Comparison of ENCODE assay signal across 9 cellular contexts in the genomic region with DNA sequence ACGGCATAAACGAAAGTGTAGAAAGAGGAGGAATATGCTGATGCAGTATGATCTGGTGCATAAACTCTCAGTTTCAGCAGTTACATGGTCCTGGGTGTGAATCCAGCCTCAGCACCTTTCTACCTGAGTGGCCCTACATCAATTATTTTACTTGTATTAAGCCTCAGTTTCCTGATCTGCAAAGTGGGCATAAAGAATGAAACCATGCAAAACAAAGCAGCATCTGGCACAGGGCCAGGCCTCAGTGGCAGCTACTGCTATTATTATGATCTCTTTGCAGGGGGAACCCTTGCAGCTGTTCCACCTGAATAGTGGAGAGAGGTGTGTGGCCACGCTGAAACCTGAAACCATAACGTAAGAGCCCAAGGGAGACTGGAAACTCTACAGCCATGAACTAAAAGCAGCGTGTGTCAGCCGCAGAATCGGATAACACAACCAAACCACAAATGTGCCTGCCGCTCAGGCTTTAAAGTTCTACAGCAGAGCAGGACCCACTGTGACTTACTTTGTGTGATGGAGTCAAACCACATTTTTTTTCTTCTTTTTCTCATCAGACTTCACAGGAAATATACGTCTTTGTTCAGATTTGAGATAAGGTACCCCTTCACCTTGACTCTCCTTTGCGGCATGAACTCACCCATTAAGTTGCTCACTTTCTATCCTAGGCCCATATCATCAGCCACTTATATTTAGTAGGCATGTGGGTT. TPM values are rescaled to one million over a fixed set of nuclear protein-coding genes. Genes with fewer than 3 reads are reported as not detected.
A peak's percentile ranks its signal among the peaks of the same experiment; 100 is the strongest.
DNase-seq lines count a peak whose midpoint lies in the region; ATAC-seq and FAIRE-seq lines count a peak whose summit lies in the region.
"Had no signal": no experiment of that assay in that cellular context is flagged by ENCODE, and none has a peak within 500 bp of the region (broad histone marks: within the 10 kb centered on the region; RNA-seq: fewer than 3 reads in every experiment).

No MANE protein-coding gene starts in this region.

- ATAC-seq in GM18520 (IDR thresholded peaks at IDR 0.05; ENCODE audit: unreplicated experiment) (peak; percentile 81), HG02759 (IDR thresholded peaks at IDR 0.05; ENCODE audit: unreplicated experiment) (peak; percentile 84), left colon (no peak)
- peak; percentile 95 for ATAC-seq in stimulated activated effector memory CD8-positive, alpha-beta T cell treated with anti-CD3 and anti-CD28 coated beads, Interleukin-12 subunit alpha, Interleukin-12 subunit beta, amount 100 ng/mL, for 72 hours
- ATAC-seq: Panc1 had no signal

- peaks cover 47% of the 10 kb centered on the region for H3K4me1 Mint-ChIP-seq in stimulated activated effector memory CD8-positive, alpha-beta T cell treated with anti-CD3 and anti-CD28 coated beads, Interleukin-12 subunit alpha, Interleukin-12 subunit beta, amount 100 ng/mL, for 72 hours

- H3K4me3 Mint-ChIP-seq in stimulated activated effector memory CD8-positive, alpha-beta T cell treated with anti-CD3 and anti-CD28 coated beads, Interleukin-12 subunit alpha, Interleukin-12 subunit beta, amount 100 ng/mL, for 72 hours: peak overlapping the region; percentile 44

- H3K27ac Mint-ChIP-seq in stimulated activated effector memory CD8-positive, alpha-beta T cell treated with anti-CD3 and anti-CD28 coated beads, Interleukin-12 subunit alpha, Interleukin-12 subunit beta, amount 100 ng/mL, for 72 hours: peak overlapping the region; percentile 41

- FAIRE-seq in frontal cortex (lab: Jason Lieb, UNC): no peak

- intact Hi-C loops in left colon (cut with DNase I, micrococcal nuclease): no loop called here

- DNase-seq in NCI-H2107 (lab: John Stamatoyannopoulos, UW) (peak; percentile 95), left colon (peak; percentile 59 to 71), G401 (ENCODE audit: low spot score) (no peak), frontal cortex (ENCODE audit: low spot score in 2 of 2) (no peak)
- peak; percentile 61 to 74 for DNase-seq in activated CD8-positive, alpha-beta memory T cell treated with anti-CD3 and anti-CD28 coated beads for 1 hour (ENCODE audit: extremely low read depth in 1 of 2, low read depth in 1 of 2)
- DNase-seq in stimulated activated effector memory CD8-positive, alpha-beta T cell treated with anti-CD3 and anti-CD28 coated beads, Interleukin-12 subunit alpha, Interleukin-12 subunit beta, amount 100 ng/mL, for 72 hours (ENCODE audit: low spot score in 2 of 2): peak; percentile 60 to 87

- peaks cover 23% of the 10 kb centered on the region for H3K36me3 Mint-ChIP-seq in stimulated activated effector memory CD8-positive, alpha-beta T cell treated with anti-CD3 and anti-CD28 coated beads, Interleukin-12 subunit alpha, Interleukin-12 subunit beta, amount 100 ng/mL, for 72 hours

- no peaks in the 10 kb centered on the region for H3K9me3 Mint-ChIP-seq in stimulated activated effector memory CD8-positive, alpha-beta T cell treated with anti-CD3 and anti-CD28 coated beads, Interleukin-12 subunit alpha, Interleukin-12 subunit beta, amount 100 ng/mL, for 72 hours

- in situ Hi-C loops in G401 (cut with HindIII; ENCODE audit: low sequenced_read_pairs): no loop called here

RNA-seq across cellular contexts. Expression of a gene that starts 29.2 kb away (rescaled TPM):
- total RNA-seq in left colon (100 to 1,000 TPM; 220 to 877 TPM), frontal cortex (15.1 TPM)
- total RNA-seq in G401 (2014; rRNA removed; shearing (Covaris generic)): 29.8 and 41.0 TPM in 2 replicates

Comparison
In these comparisons a context has a peak if more than half of its experiments do, and no peak if none do; other contexts are left out.
1. DNase-seq: peak in NCI-H2107 (single experiment), activated CD8-positive, alpha-beta memory T cell treated with anti-CD3 and anti-CD28 coated beads for 1 hour (2 of 2), left colon (2 of 2) and stimulated activated effector memory CD8-positive, alpha-beta T cell treated with anti-CD3 and anti-CD28 coated beads, Interleukin-12 subunit alpha, Interleukin-12 subunit beta, amount 100 ng/mL, for 72 hours (2 of 2); none in G401 (single experiment) and frontal cortex (0 of 2).